In the genomic region with DNA sequence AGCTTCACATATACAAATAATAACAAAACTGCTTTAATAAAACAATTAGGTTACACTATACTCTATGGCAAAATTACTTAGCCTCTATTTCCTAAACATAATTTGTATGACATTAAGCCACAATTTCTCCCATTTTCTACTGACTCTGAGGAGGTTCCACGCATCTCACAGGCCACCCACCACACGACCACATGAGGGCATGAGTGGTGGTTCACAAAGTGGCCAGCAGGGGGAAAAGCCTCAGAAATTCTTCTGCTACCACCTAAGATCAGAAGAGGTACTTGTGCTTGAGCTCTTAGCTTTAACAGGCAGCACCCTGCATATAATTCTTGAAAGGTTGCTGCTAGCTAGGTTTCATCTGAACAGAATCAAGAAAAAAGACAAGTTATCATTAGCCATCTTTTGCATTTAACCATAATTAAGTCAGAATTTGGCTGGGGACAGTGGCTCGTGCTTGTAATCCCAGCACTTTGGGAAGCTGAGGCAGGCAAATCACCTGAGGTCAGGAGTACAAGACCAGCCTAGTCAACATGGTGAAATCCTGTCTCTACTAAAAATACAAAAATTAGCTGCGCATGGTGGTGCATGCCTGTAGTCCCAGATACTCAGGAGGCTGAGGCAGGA, we compare ENCODE assay signal across 8 cellular contexts. TPM values are rescaled to one million over a fixed set of nuclear protein-coding genes. Genes with fewer than 3 reads are reported as not detected.
A peak's percentile ranks its signal among the peaks of the same experiment; 100 is the strongest.
DNase-seq lines count a peak whose midpoint lies in the region; ATAC-seq and TF ChIP-seq lines count a peak whose summit lies in the region.

No MANE protein-coding gene starts in this region.

- H3K36me3 ChIP-seq in neural progenitor cell (no peaks in the 10 kb centered on the region), thoracic aorta (no peaks in the 10 kb centered on the region)

- TF ChIP-seq CTCF in C4-2B (conservative IDR thresholded peaks at IDR 0.05), result peak; percentile 85
- TF ChIP-seq CTCF in activated CD8-positive, alpha-beta T cell treated with anti-CD3 and anti-CD28 coated beads for 36 hours (IDR thresholded peaks at IDR 0.05), result peak; percentile 73
- TF ChIP-seq CTCF in endothelial cell (IDR thresholded peaks at IDR 0.05; ENCODE audit: unreplicated experiment), result peak; percentile 85
- peak; percentile 80 for TF ChIP-seq CTCF in neural progenitor cell (IDR thresholded peaks at IDR 0.05)
- TF ChIP-seq CTCF in thoracic aorta (IDR thresholded peaks at IDR 0.05), result peak; percentile 80

- no peaks in the 10 kb centered on the region for H3K79me2 ChIP-seq in neural progenitor cell (ENCODE audit: low read depth)

- H4K20me1 ChIP-seq in neural progenitor cell (ENCODE audit: low read depth), result no peaks in the 10 kb centered on the region

- DNase-seq in NCI-H69 (lab: John Stamatoyannopoulos, UW) (peak; percentile 71), endothelial cell (ENCODE audit: low spot score) (peak; percentile 67), neural progenitor cell (ENCODE audit: low spot score) (peak; percentile 71), thoracic aorta (ENCODE audit: low spot score) (no peak)
- DNase-seq in activated CD8-positive, alpha-beta T cell treated with anti-CD3 and anti-CD28 coated beads for 36 hours, result peak; percentile 89

- H3K4me1 Mint-ChIP-seq in activated CD8-positive, alpha-beta T cell treated with anti-CD3 and anti-CD28 coated beads for 36 hours (ENCODE audit: low read depth), result peaks cover 64% of the 10 kb centered on the region
- H3K4me1 Mint-ChIP-seq in endothelial cell (ENCODE audit: unreplicated experiment) (no peaks in the 10 kb centered on the region), neural progenitor cell (no peaks in the 10 kb centered on the region)

- H3F3A ChIP-seq in neural progenitor cell (ENCODE audit: low read depth), result peaks cover 3% of the 10 kb centered on the region

- H3K9me3 Mint-ChIP-seq in activated CD8-positive, alpha-beta T cell treated with anti-CD3 and anti-CD28 coated beads for 36 hours, result no peaks in the 10 kb centered on the region
- H3K9me3 Mint-ChIP-seq in endothelial cell (ENCODE audit: unreplicated experiment) (no peaks in the 10 kb centered on the region), neural progenitor cell (no peaks in the 10 kb centered on the region)

- H3K36me3 Mint-ChIP-seq in activated CD8-positive, alpha-beta T cell treated with anti-CD3 and anti-CD28 coated beads for 36 hours (ENCODE audit: low read depth), result peaks cover 56% of the 10 kb centered on the region
- H3K36me3 Mint-ChIP-seq in endothelial cell (ENCODE audit: low read depth, unreplicated experiment), result no peaks in the 10 kb centered on the region
- peaks cover 4% of the 10 kb centered on the region for H3K36me3 Mint-ChIP-seq in neural progenitor cell

- H3K4me3 ChIP-seq in neural progenitor cell, result no peak overlapping the region
- H3K4me3 ChIP-seq in thoracic aorta, result no peak overlapping the region

- H3K27ac ChIP-seq in C4-2B, result no peak overlapping the region
- H3K27ac ChIP-seq in neural progenitor cell, result no peak overlapping the region
- no peak overlapping the region for H3K27ac ChIP-seq in thoracic aorta

- no peak overlapping the region for H3K4me2 ChIP-seq in neural progenitor cell

- peak overlapping the region; percentile 39 for H3K4me3 Mint-ChIP-seq in activated CD8-positive, alpha-beta T cell treated with anti-CD3 and anti-CD28 coated beads for 36 hours
- H3K4me3 Mint-ChIP-seq in endothelial cell (ENCODE audit: unreplicated experiment) (no peak overlapping the region), neural progenitor cell (no peak overlapping the region)

- intact Hi-C loops in activated CD8-positive, alpha-beta T cell treated with anti-CD3 and anti-CD28 coated beads for 36 hours (cut with micrococcal nuclease), result no loop called here

- ATAC-seq in GM18873 (IDR thresholded peaks at IDR 0.05; ENCODE audit: low FRiP score, unreplicated experiment), result peak; percentile 74
- ATAC-seq in HG03135 (IDR thresholded peaks at IDR 0.05; ENCODE audit: unreplicated experiment), result peak; percentile 89
- ATAC-seq in activated CD8-positive, alpha-beta T cell treated with anti-CD3 and anti-CD28 coated beads for 36 hours, result peak; percentile 97
- no peak for ATAC-seq in thoracic aorta (ENCODE audit: insufficient number of reproducible peaks, low FRiP score, low read depth)

- no peak overlapping the region for H2AFZ ChIP-seq in neural progenitor cell (replicated peaks)

- no peaks in the 10 kb centered on the region for H3K27me3 Mint-ChIP-seq in activated CD8-positive, alpha-beta T cell treated with anti-CD3 and anti-CD28 coated beads for 36 hours
- H3K27me3 Mint-ChIP-seq in endothelial cell (ENCODE audit: unreplicated experiment) (no peaks in the 10 kb centered on the region), neural progenitor cell (ENCODE audit: insufficient read depth, low read depth) (no peaks in the 10 kb centered on the region)

- CTCF ChIA-PET in activated CD8-positive, alpha-beta T cell treated with anti-CD3 and anti-CD28 coated beads for 36 hours (lab: Charles Lee), result interaction anchor here (0.6 to 4.4 kb wide), 38 partner anchors 9 to 760 kb away, joined by 3 to 54 read pairs (median 7); a partner anchor contains a TSS

- POLR2A ChIA-PET in activated CD8-positive, alpha-beta T cell treated with anti-CD3 and anti-CD28 coated beads for 36 hours (lab: Charles Lee), result interaction anchor here (0.6 to 7.9 kb wide), 5 partner anchors 9 to 145 kb away, joined by 3 to 69 read pairs (median 3); a partner anchor contains a TSS

- no peak overlapping the region for H3K9ac ChIP-seq in neural progenitor cell

- peak overlapping the region; percentile 90 for H3K27ac Mint-ChIP-seq in activated CD8-positive, alpha-beta T cell treated with anti-CD3 and anti-CD28 coated beads for 36 hours
- no peak overlapping the region for H3K27ac Mint-ChIP-seq in endothelial cell (ENCODE audit: unreplicated experiment)
- no peak overlapping the region for H3K27ac Mint-ChIP-seq in neural progenitor cell

- no peaks in the 10 kb centered on the region for H3K4me1 ChIP-seq in neural progenitor cell
- peaks cover 29 to 31% of the 10 kb centered on the region in 2 donors for H3K4me1 ChIP-seq in thoracic aorta (ENCODE audit: control insufficient read depth in 1 of 2, low read depth in 2 of 2)

- no peaks in the 10 kb centered on the region for H3K9me3 ChIP-seq in neural progenitor cell (ENCODE audit: low read depth)
- H3K9me3 ChIP-seq in thoracic aorta, result no peaks in the 10 kb centered on the region

- H3K27me3 ChIP-seq in neural progenitor cell, result no peaks in the 10 kb centered on the region
- no peaks in the 10 kb centered on the region for H3K27me3 ChIP-seq in thoracic aorta (replicated peaks; ENCODE audit: insufficient read depth)

RNA-seq across cellular contexts. Expression of a gene that starts 7.7 kb away (rescaled TPM):
- total RNA-seq in activated CD8-positive, alpha-beta T cell treated with anti-CD3 and anti-CD28 coated beads for 36 hours, result 100 to 1,000 TPM; 139 TPM
- total RNA-seq in endothelial cell (ENCODE audit: unreplicated experiment) (5.0 TPM), neural progenitor cell (ENCODE audit: low replicate concordance) (3.1 and 5.0 TPM in 2 replicates), thoracic aorta (10 to 100 TPM; 14.8 to 17.1 TPM)

RNA-seq across cellular contexts. Expression of a gene that starts 10.9 kb away (rescaled TPM):
- 10 to 100 TPM; 37.2 to 38.0 TPM for total RNA-seq in activated CD8-positive, alpha-beta T cell treated with anti-CD3 and anti-CD28 coated beads for 36 hours
- 28.4 TPM for total RNA-seq in endothelial cell (ENCODE audit: unreplicated experiment)
- 37.7 and 52.0 TPM in 2 replicates for total RNA-seq in neural progenitor cell (ENCODE audit: low replicate concordance)
- total RNA-seq in thoracic aorta, result 10 to 100 TPM; 45.8 to 58.8 TPM

RNA-seq across cellular contexts. Expression of a gene that starts 54.5 kb away (rescaled TPM):
- 1 to 10 TPM; 1.8 to 2.4 TPM for total RNA-seq in activated CD8-positive, alpha-beta T cell treated with anti-CD3 and anti-CD28 coated beads for 36 hours
- 1.6 TPM for total RNA-seq in endothelial cell (ENCODE audit: unreplicated experiment)
- 1.6 and 4.2 TPM in 2 replicates for total RNA-seq in neural progenitor cell (ENCODE audit: low replicate concordance)
- total RNA-seq in thoracic aorta, result 1 to 10 TPM; 4.7 to 5.3 TPM

Comparison
In these comparisons a context has a peak if more than half of its experiments do, and no peak if none do; other contexts are left out.
1. RNA of a gene that starts 7.7 kb away (total RNA-seq): 139 TPM in activated CD8-positive, alpha-beta T cell treated with anti-CD3 and anti-CD28 coated beads for 36 hours; 14.8 to 17.1 TPM in thoracic aorta, 3.1 to 5.0 TPM in neural progenitor cell and 5.0 TPM in endothelial cell (single experiment); every median in the first group is over 4 times any median in the second.
2. Peak in every context shown above with its lines, with median percentiles within 50 percentile points of each other: CTCF ChIP-seq.